In the genomic region with DNA sequence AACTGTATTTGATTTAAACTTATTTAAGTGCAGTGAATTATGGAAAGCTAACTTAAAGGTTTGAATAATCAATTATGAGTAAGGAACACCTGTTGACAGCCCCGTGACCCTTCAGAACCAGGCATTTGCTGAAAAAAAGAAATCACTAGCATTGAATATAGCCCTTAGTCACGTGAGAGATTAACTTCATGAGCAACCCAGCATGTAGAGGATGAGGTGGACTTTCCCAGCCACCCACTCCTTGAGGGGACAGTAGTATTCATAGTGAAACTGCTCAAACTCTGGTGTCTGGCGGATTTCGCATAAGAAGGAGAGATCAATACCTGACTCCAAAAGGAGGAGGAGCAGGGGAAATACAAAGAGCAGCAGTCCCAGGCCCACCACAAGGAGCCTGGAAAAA, we compare ENCODE assay signal across 20 cellular contexts.
DNase-seq lines count a peak whose midpoint lies in the region; ATAC-seq and TF ChIP-seq lines count a peak whose summit lies in the region.
"Had no signal": no experiment of that assay in that cellular context is flagged by ENCODE, and none has a peak within 500 bp of the region (broad histone marks: within the 10 kb centered on the region; RNA-seq: fewer than 3 reads in every experiment).

No MANE protein-coding gene starts in this region.

- TF ChIP-seq EP300 in stomach (IDR thresholded peaks at IDR 0.05): no peak

- TF ChIP-seq POLR2A in stomach (IDR thresholded peaks at IDR 0.05): no peak

- H3K4me1 Mint-ChIP-seq in activated T-helper 17 cell treated with anti-CD3 and anti-CD28 coated beads, Interleukin-2, amount 50 U/mL, for 72 hours: no peaks in the 10 kb centered on the region
- no peaks in the 10 kb centered on the region for H3K4me1 Mint-ChIP-seq in natural killer cell
- H3K4me1 Mint-ChIP-seq: neural progenitor cell had no signal

- no peak overlapping the region for H3K27ac Mint-ChIP-seq in activated T-helper 17 cell treated with anti-CD3 and anti-CD28 coated beads, Interleukin-2, amount 50 U/mL, for 72 hours
- no peak overlapping the region for H3K27ac Mint-ChIP-seq in natural killer cell
- H3K27ac Mint-ChIP-seq: activated naive CD8-positive, alpha-beta T cell; neural progenitor cell had no signal

- no peak overlapping the region for H3K27ac ChIP-seq in stomach
- H3K27ac ChIP-seq: body of pancreas, colonic mucosa, HL-60, neural progenitor cell, SJCRH30 had no signal

- H3K9me3 ChIP-seq in stomach: peaks cover 0 to 25% (median 5%) of the 10 kb centered on the region in 4 donors
- H3K9me3 ChIP-seq: colonic mucosa had no signal

- H3K4me3 Mint-ChIP-seq in activated T-helper 17 cell treated with anti-CD3 and anti-CD28 coated beads, Interleukin-2, amount 50 U/mL, for 72 hours: no peak overlapping the region
- H3K4me3 Mint-ChIP-seq in natural killer cell: no peak overlapping the region
- H3K4me3 Mint-ChIP-seq: activated naive CD8-positive, alpha-beta T cell; neural progenitor cell had no signal

- intact Hi-C loops in natural killer cell (cut with micrococcal nuclease): no loop called here
- intact Hi-C loops in stomach (cut with DNase I; ENCODE audit: low total_unique reads): no loop called here

- ATAC-seq in GM21526 (IDR thresholded peaks at IDR 0.05; ENCODE audit: low FRiP score, unreplicated experiment) (peak; percentile 81), HG02973 (IDR thresholded peaks at IDR 0.05; ENCODE audit: unreplicated experiment) (peak; percentile 87), natural killer cell (no peak)
- ATAC-seq in activated T-helper 17 cell treated with anti-CD3 and anti-CD28 coated beads, Interleukin-2, amount 50 U/mL, for 72 hours (replicated peaks): peak; percentile 42
- ATAC-seq: body of pancreas, heart left ventricle had no signal

- H3K36me3 ChIP-seq in stomach: peaks cover 0 to 20% (median 6%) of the 10 kb centered on the region in 4 donors
- H3K36me3 ChIP-seq: colonic mucosa, neural progenitor cell, SJCRH30 had no signal

- 83 to 92% (median 91%) methylated on average over 4 of the region's 4 CpGs for WGBS in stomach, 5 donors

- H3K9me3 Mint-ChIP-seq in activated T-helper 17 cell treated with anti-CD3 and anti-CD28 coated beads, Interleukin-2, amount 50 U/mL, for 72 hours: peaks cover 15% of the 10 kb centered on the region
- peaks cover 7 to 10% of the 10 kb centered on the region in 2 donors for H3K9me3 Mint-ChIP-seq in natural killer cell

- H3K27me3 ChIP-seq in stomach: no peaks in the 10 kb centered on the region
- H3K27me3 ChIP-seq: body of pancreas, colonic mucosa, heart left ventricle, neural progenitor cell, SJCRH30 had no signal

- H3K4me3 ChIP-seq in stomach: no peak overlapping the region
- H3K4me3 ChIP-seq: body of pancreas, colonic mucosa, heart left ventricle, neural progenitor cell, SJCRH30, smooth muscle cell had no signal

- DNase-seq in activated CD4-positive, alpha-beta T cell treated with anti-CD3 and anti-CD28 coated beads for 48 hours: peak; percentile 4
- no peak for DNase-seq in activated CD4-positive, alpha-beta T cell treated with anti-CD3 and anti-CD28 coated beads for 4 hours
- no peak for DNase-seq in NCI-H748 (lab: John Stamatoyannopoulos, UW; ENCODE audit: unreplicated experiment)
- no peak for DNase-seq in natural killer cell
- no peak for DNase-seq in stomach
- DNase-seq: 8988T; body of pancreas; colonic mucosa; heart left ventricle; IMR-90; NCI-H1694; SJCRH30; stimulated activated CD4-positive, alpha-beta T cell treated with anti-CD3 and anti-CD28 coated beads, Interleukin-4, amount 100 ng/mL, for 4 hours had no signal

- H3K36me3 Mint-ChIP-seq in activated T-helper 17 cell treated with anti-CD3 and anti-CD28 coated beads, Interleukin-2, amount 50 U/mL, for 72 hours (ENCODE audit: low read depth): no peaks in the 10 kb centered on the region
- H3K36me3 Mint-ChIP-seq in natural killer cell: peaks cover 16% of the 10 kb centered on the region

- H3K27me3 Mint-ChIP-seq in activated T-helper 17 cell treated with anti-CD3 and anti-CD28 coated beads, Interleukin-2, amount 50 U/mL, for 72 hours: no peaks in the 10 kb centered on the region
- no peaks in the 10 kb centered on the region for H3K27me3 Mint-ChIP-seq in natural killer cell (ENCODE audit: low read depth in 2 of 2)

- no peaks in the 10 kb centered on the region for H3K4me1 ChIP-seq in stomach
- H3K4me1 ChIP-seq: body of pancreas, colonic mucosa, neural progenitor cell, SJCRH30 had no signal

- TF ChIP-seq CTCF in natural killer cell (IDR thresholded peaks at IDR 0.05) (no peak), stomach (IDR thresholded peaks at IDR 0.05) (no peak)

Comparison
In these comparisons a context has a peak if more than half of its experiments do, and no peak if none do; other contexts are left out.
1. ATAC-seq: peak in GM21526 (single experiment), HG02973 (single experiment) and activated T-helper 17 cell treated with anti-CD3 and anti-CD28 coated beads, Interleukin-2, amount 50 U/mL, for 72 hours (single experiment); none in natural killer cell (0 of 3).